In the genomic region with DNA sequence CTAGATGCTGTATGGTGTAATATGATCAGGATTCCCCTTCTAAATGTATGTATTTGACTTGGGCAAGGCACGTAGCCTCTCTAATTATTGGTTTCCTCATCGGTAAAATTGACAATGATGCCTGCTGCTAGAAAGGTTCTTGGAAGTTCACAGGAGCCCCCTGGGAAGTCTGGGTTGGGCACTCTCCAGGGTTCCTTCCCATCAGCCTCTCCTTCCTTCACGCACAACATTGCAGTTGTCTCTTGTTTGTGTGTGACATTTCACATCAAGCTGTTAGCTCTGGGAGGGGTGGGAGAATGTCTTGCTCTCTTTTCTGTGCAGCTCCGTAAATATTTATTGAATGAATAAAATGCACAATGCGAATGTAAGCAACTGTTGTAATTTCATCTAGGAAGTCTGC, we compare ENCODE assay signal across 21 cellular contexts.
DNase-seq lines count a peak whose midpoint lies in the region; ATAC-seq, FAIRE-seq and TF ChIP-seq lines count a peak whose summit lies in the region.
"Had no signal": no experiment of that assay in that cellular context is flagged by ENCODE, and none has a peak within 500 bp of the region (broad histone marks: within the 10 kb centered on the region; RNA-seq: fewer than 3 reads in every experiment).

No MANE protein-coding gene starts in this region.

- TF ChIP-seq CTCF in ascending aorta (IDR thresholded peaks at IDR 0.05) (no peak), hepatocyte (IDR thresholded peaks at IDR 0.05; ENCODE audit: poor library complexity) (no peak), sigmoid colon (IDR thresholded peaks at IDR 0.05) (no peak), kidney (IDR thresholded peaks at IDR 0.05; ENCODE audit: borderline replicate concordance, extremely low read depth, insufficient read depth) (no peak), upper lobe of right lung (IDR thresholded peaks at IDR 0.05) (no peak)

- H3K4me2 ChIP-seq in hepatocyte = no peak overlapping the region
- H3K4me2 ChIP-seq: GM23338 had no signal

- peak; percentile 18 for DNase-seq in HCEC 1CT
- no peak for DNase-seq in ascending aorta (ENCODE audit: low spot score in 2 of 2)
- no peak for DNase-seq in hepatocyte (ENCODE audit: low spot score)
- no peak for DNase-seq in sigmoid colon
- DNase-seq in NCI-H128 (lab: John Stamatoyannopoulos, UW; ENCODE audit: unreplicated experiment) = no peak
- no peak for DNase-seq in kidney
- no peak for DNase-seq in upper lobe of right lung
- DNase-seq: activated CD8-positive, alpha-beta memory T cell treated with anti-CD3 and anti-CD28 coated beads for 24 hours; activated T-cell treated with anti-CD3 and anti-CD28 coated beads, Interleukin-2, amount 50 U/mL, for 72 hours; DND-41; dorsolateral prefrontal cortex; natural killer cell; NCI-H446 treated with DMSO at 0.1 percent for 48 hours; SHP77 had no signal

- no peak for TF ChIP-seq EP300 in sigmoid colon (IDR thresholded peaks at IDR 0.05)

- no peak overlapping the region for H2AFZ ChIP-seq in hepatocyte
- H2AFZ ChIP-seq: GM23338 had no signal

- H3K9ac ChIP-seq in kidney (ENCODE audit: low read length in 2 of 2) = no peak overlapping the region

- peak overlapping the region in 1 of 2 donors; percentile 16 for H3K4me3 ChIP-seq in ascending aorta
- H3K4me3 ChIP-seq in hepatocyte = no peak overlapping the region
- no peak overlapping the region for H3K4me3 ChIP-seq in sigmoid colon
- no peak overlapping the region for H3K4me3 ChIP-seq in kidney (ENCODE audit: low read length in 2 of 2)
- H3K4me3 ChIP-seq in upper lobe of right lung = no peak overlapping the region
- H3K4me3 ChIP-seq: dorsolateral prefrontal cortex, gastroesophageal sphincter, GM23338, tibial nerve had no signal

- no peak for FAIRE-seq in kidney (lab: Jason Lieb, UNC)
- FAIRE-seq: GM18507 had no signal

- H3K27ac ChIP-seq in ascending aorta (peak overlapping the region; percentile 33 to 60), hepatocyte (peak overlapping the region; percentile 68), sigmoid colon (peak overlapping the region in 3 of 4 donors; percentile 27 to 53 (median 36)), kidney (ENCODE audit: low read depth in 2 of 2, low read length in 2 of 2) (no peak overlapping the region), upper lobe of right lung (no peak overlapping the region)
- H3K27ac ChIP-seq: dorsolateral prefrontal cortex, epithelial cell of prostate had no signal

- H4K20me1 ChIP-seq in hepatocyte (ENCODE audit: insufficient read depth, poor library complexity, severe bottlenecking) = no peaks in the 10 kb centered on the region

- no peaks in the 10 kb centered on the region for H3K36me3 ChIP-seq in ascending aorta
- no peaks in the 10 kb centered on the region for H3K36me3 ChIP-seq in hepatocyte (replicated peaks; ENCODE audit: insufficient read depth, low read depth)
- no peaks in the 10 kb centered on the region for H3K36me3 ChIP-seq in sigmoid colon
- H3K36me3 ChIP-seq in kidney (ENCODE audit: control insufficient read depth in 1 of 2, insufficient read depth in 2 of 2, low read length in 2 of 2) = no peaks in the 10 kb centered on the region
- no peaks in the 10 kb centered on the region for H3K36me3 ChIP-seq in upper lobe of right lung
- H3K36me3 ChIP-seq: gastroesophageal sphincter, tibial nerve had no signal

- H3K4me1 ChIP-seq in ascending aorta (peaks cover 0 to 17% of the 10 kb centered on the region in 2 donors), hepatocyte (ENCODE audit: insufficient read depth) (peaks cover 27% of the 10 kb centered on the region), sigmoid colon (peaks cover 0 to 38% (median 25%) of the 10 kb centered on the region in 4 donors), kidney (ENCODE audit: control insufficient read depth in 1 of 2, insufficient read depth in 1 of 2, low read depth in 1 of 2, low read length in 2 of 2) (no peaks in the 10 kb centered on the region), upper lobe of right lung (peaks cover 4% of the 10 kb centered on the region)

- no peak for TF ChIP-seq POLR2A in sigmoid colon (IDR thresholded peaks at IDR 0.05)

- H3K9me3 ChIP-seq in ascending aorta = no peaks in the 10 kb centered on the region
- H3K9me3 ChIP-seq in hepatocyte (ENCODE audit: low read depth) = no peaks in the 10 kb centered on the region
- H3K9me3 ChIP-seq in sigmoid colon = peaks cover 0 to 3% (median 1%) of the 10 kb centered on the region in 4 donors
- peaks cover 0 to 13% of the 10 kb centered on the region in 2 donors for H3K9me3 ChIP-seq in kidney (ENCODE audit: control insufficient read depth in 1 of 2, low read length in 2 of 2)
- H3K9me3 ChIP-seq in upper lobe of right lung = no peaks in the 10 kb centered on the region

- 61% methylated on average over 5 of the region's 5 CpGs for WGBS in hepatocyte (ENCODE audit: low lambda C conversion rate, missing lambda C conversion rate)
- WGBS in sigmoid colon, 2 donors = 57 to 61% methylated on average over 5 of the region's 5 CpGs

- ATAC-seq in upper lobe of right lung (no peak), HG03565 (IDR thresholded peaks at IDR 0.05; ENCODE audit: unreplicated experiment) (no peak)
- ATAC-seq: activated T-cell treated with anti-CD3 and anti-CD28 coated beads, Interleukin-2, amount 50 U/mL, for 72 hours; gastroesophageal sphincter; GM23338; natural killer cell; stimulated activated memory B cell treated with anti-CD40 and anti-IgM and Interleukin-4, amounts not matched to agents 10 μg/mL and 1 μg/mL and 100 μg/mL, for 72 hours had no signal

- no peaks in the 10 kb centered on the region for H3K27me3 ChIP-seq in ascending aorta
- H3K27me3 ChIP-seq in hepatocyte = no peaks in the 10 kb centered on the region
- no peaks in the 10 kb centered on the region for H3K27me3 ChIP-seq in sigmoid colon
- H3K27me3 ChIP-seq in upper lobe of right lung = no peaks in the 10 kb centered on the region
- H3K27me3 ChIP-seq: gastroesophageal sphincter, tibial nerve had no signal

- H3K79me2 ChIP-seq in hepatocyte = no peaks in the 10 kb centered on the region

- intact Hi-C loops in ascending aorta (cut with DNase I) = loop anchor here (10.0 kb wide), 1 partner anchor 258 kb away; no protein-coding TSS in a partner anchor
- intact Hi-C loops in sigmoid colon (cut with DNase I) = no loop called here
- intact Hi-C loops in kidney (cut with DNase I) = no loop called here
- intact Hi-C loops in upper lobe of right lung (cut with DNase I) = no loop called here

- H3K9me2 ChIP-seq in hepatocyte (replicated peaks; ENCODE audit: insufficient read depth) = no peaks in the 10 kb centered on the region

Comparison
In these comparisons a context has a peak if more than half of its experiments do, and no peak if none do; other contexts are left out.
1. H3K27ac ChIP-seq: peak in ascending aorta (2 of 2), hepatocyte (single experiment) and sigmoid colon (3 of 4); none in kidney (0 of 2) and upper lobe of right lung (single experiment).